Comparison of ENCODE assay signal across 23 cellular contexts in the genomic region with DNA sequence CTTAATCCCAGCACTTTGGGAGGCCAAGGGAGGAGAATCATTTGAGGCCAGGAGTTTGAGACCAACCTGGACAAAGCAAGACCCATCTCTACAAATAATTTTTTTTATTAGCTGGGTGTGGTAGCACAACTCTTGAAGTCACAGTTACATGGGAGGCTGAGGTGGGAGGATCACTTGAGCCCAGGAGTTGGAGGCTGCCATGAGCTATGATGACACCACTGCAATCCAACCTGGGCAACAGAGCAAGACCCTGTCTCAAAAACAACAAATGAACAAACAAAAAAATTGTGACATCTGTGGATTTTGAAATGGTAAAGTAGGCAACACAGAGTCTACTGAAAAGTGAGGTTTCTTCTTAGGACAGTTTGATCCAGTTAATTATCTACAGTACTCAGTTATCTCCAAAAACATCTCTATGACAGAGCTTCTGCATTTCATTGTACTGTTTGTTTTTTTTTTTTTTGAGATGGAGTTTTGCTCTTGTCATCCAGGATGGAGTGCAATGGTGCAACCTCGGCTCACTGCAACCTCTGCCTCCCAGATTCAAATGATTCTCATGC. TPM values are rescaled to one million over a fixed set of nuclear protein-coding genes. Genes with fewer than 3 reads are reported as not detected.
A peak's percentile ranks its signal among the peaks of the same experiment; 100 is the strongest.
DNase-seq lines count a peak whose midpoint lies in the region; ATAC-seq and TF ChIP-seq lines count a peak whose summit lies in the region.
"Had no signal": no experiment of that assay in that cellular context is flagged by ENCODE, and none has a peak within 500 bp of the region (broad histone marks: within the 10 kb centered on the region; RNA-seq: fewer than 3 reads in every experiment).

No MANE protein-coding gene starts in this region.

- no peak overlapping the region for H3K4me3 Mint-ChIP-seq in CD14-positive monocyte
- no peak overlapping the region for H3K4me3 Mint-ChIP-seq in activated naive CD8-positive, alpha-beta T cell treated with anti-CD3 and anti-CD28 coated beads, Interleukin-2, amount 50 U/mL, for 24 hours
- no peak overlapping the region for H3K4me3 Mint-ChIP-seq in naive thymus-derived CD8-positive, alpha-beta T cell
- H3K4me3 Mint-ChIP-seq: nephron had no signal

- H3K27ac Mint-ChIP-seq in CD14-positive monocyte, result peak overlapping the region; percentile 95 to 98 (median 97)
- peak overlapping the region; percentile 86 for H3K27ac Mint-ChIP-seq in activated naive CD8-positive, alpha-beta T cell treated with anti-CD3 and anti-CD28 coated beads, Interleukin-2, amount 50 U/mL, for 24 hours
- peak overlapping the region in 7 of 10 donors; percentile 25 to 97 (median 84) for H3K27ac Mint-ChIP-seq in naive thymus-derived CD8-positive, alpha-beta T cell
- H3K27ac Mint-ChIP-seq: nephron had no signal

- H3K9me3 Mint-ChIP-seq in CD14-positive monocyte, result no peaks in the 10 kb centered on the region
- no peaks in the 10 kb centered on the region for H3K9me3 Mint-ChIP-seq in activated naive CD8-positive, alpha-beta T cell treated with anti-CD3 and anti-CD28 coated beads, Interleukin-2, amount 50 U/mL, for 24 hours
- no peaks in the 10 kb centered on the region for H3K9me3 Mint-ChIP-seq in naive thymus-derived CD8-positive, alpha-beta T cell
- H3K9me3 Mint-ChIP-seq: nephron had no signal

- ATAC-seq in activated naive CD8-positive, alpha-beta T cell treated with anti-CD3 and anti-CD28 coated beads, Interleukin-2, amount 50 U/mL, for 24 hours, result no peak
- no peak for ATAC-seq in naive thymus-derived CD8-positive, alpha-beta T cell
- no peak for ATAC-seq in omental fat pad (ENCODE audit: low FRiP score)
- no peak for ATAC-seq in HG03108 (IDR thresholded peaks at IDR 0.05; ENCODE audit: unreplicated experiment)

- intact Hi-C loops in CD14-positive monocyte (cut with micrococcal nuclease) (no loop called here), lower leg skin (cut with DNase I; ENCODE audit: low total_unique reads) (no loop called here)

- H3K4me1 Mint-ChIP-seq in CD14-positive monocyte, result peaks cover 40% of the 10 kb centered on the region
- H3K4me1 Mint-ChIP-seq in activated naive CD8-positive, alpha-beta T cell treated with anti-CD3 and anti-CD28 coated beads, Interleukin-2, amount 50 U/mL, for 24 hours, result peaks cover 28% of the 10 kb centered on the region
- peaks cover 10 to 37% (median 32%) of the 10 kb centered on the region in 4 donors for H3K4me1 Mint-ChIP-seq in naive thymus-derived CD8-positive, alpha-beta T cell
- H3K4me1 Mint-ChIP-seq: nephron had no signal

- TF ChIP-seq CTCF in 22Rv1 (IDR thresholded peaks at IDR 0.05) (no peak), CD14-positive monocyte (IDR thresholded peaks at IDR 0.05) (no peak), omental fat pad (IDR thresholded peaks at IDR 0.05) (no peak), lower leg skin (IDR thresholded peaks at IDR 0.05) (no peak)

- no peak overlapping the region for H3K4me3 ChIP-seq in lower leg skin (ENCODE audit: low read depth, poor library complexity, severe bottlenecking)
- H3K4me3 ChIP-seq: cardiac muscle cell, PC-9, thoracic aorta had no signal

- POLR2A ChIA-PET in naive thymus-derived CD8-positive, alpha-beta T cell (lab: Charles Lee), result interaction anchor here (1.2 kb wide), 1 partner anchor 18 kb away, joined by 3 read pairs; no protein-coding TSS in a partner anchor

- no peak for DNase-seq in CD14-positive monocyte (ENCODE audit: low spot score)
- DNase-seq in activated naive CD8-positive, alpha-beta T cell treated with anti-CD3 and anti-CD28 coated beads, Interleukin-2, amount 50 U/mL, for 24 hours, result no peak
- DNase-seq in naive thymus-derived CD8-positive, alpha-beta T cell, result no peak
- no peak for DNase-seq in omental fat pad (ENCODE audit: low spot score)
- DNase-seq in lower leg skin (ENCODE audit: low spot score in 2 of 2), result no peak
- no peak for DNase-seq in NK-92 treated with Interleukin-12 subunit alpha and Interleukin-12 subunit beta, amount 100 ng/mL, for 24 hours (lab: John Stamatoyannopoulos, UW)
- DNase-seq: activated CD8-positive, alpha-beta memory T cell treated with anti-CD3 and anti-CD28 coated beads, Interleukin-2, amount 50 U/mL, for 48 hours; activated gamma-delta T cell; anterior cingulate cortex; COR-L47; DMS79 treated with DMSO at 0.1 percent for 48 hours; glutamatergic neuron; kidney glomerular epithelial cell; mesendoderm; NCI-H1105; NCI-H2081; PC-9; SHP77 had no signal

- TF ChIP-seq POLR2A in lower leg skin (IDR thresholded peaks at IDR 0.05), result no peak

- H3K36me3 Mint-ChIP-seq in CD14-positive monocyte, result peaks cover 52 to 69% of the 10 kb centered on the region in 2 donors
- H3K36me3 Mint-ChIP-seq in activated naive CD8-positive, alpha-beta T cell treated with anti-CD3 and anti-CD28 coated beads, Interleukin-2, amount 50 U/mL, for 24 hours (ENCODE audit: low read depth), result peaks cover 51% of the 10 kb centered on the region
- H3K36me3 Mint-ChIP-seq in naive thymus-derived CD8-positive, alpha-beta T cell, result peaks cover 7 to 74% (median 19%) of the 10 kb centered on the region in 3 donors

- no peaks in the 10 kb centered on the region for H3K27me3 Mint-ChIP-seq in CD14-positive monocyte (ENCODE audit: low read depth in 3 of 3)
- no peaks in the 10 kb centered on the region for H3K27me3 Mint-ChIP-seq in activated naive CD8-positive, alpha-beta T cell treated with anti-CD3 and anti-CD28 coated beads, Interleukin-2, amount 50 U/mL, for 24 hours
- H3K27me3 Mint-ChIP-seq in naive thymus-derived CD8-positive, alpha-beta T cell, result no peaks in the 10 kb centered on the region

- peak overlapping the region; percentile 14; the same call in 1 of the 2 replicates for H3K27ac ChIP-seq in 22Rv1
- H3K27ac ChIP-seq: cardiac muscle cell, PC-9 had no signal

- 96 to 100% methylated on average over 1 of the region's 1 CpG for WGBS in lower leg skin, 2 donors

RNA-seq across cellular contexts. Expression of a gene that starts 3.3 kb away (rescaled TPM):
- polyA plus RNA-seq in CD14-positive monocyte, result not detected
- not detected for total RNA-seq in naive thymus-derived CD8-positive, alpha-beta T cell
- under 1 TPM; 0.21 to 0.36 (median 0.30) TPM for polyA plus RNA-seq in naive thymus-derived CD8-positive, alpha-beta T cell
- total RNA-seq in omental fat pad, result under 1 TPM in 2 of 4 donors, not detected in 2; 0.28 to 0.36 TPM
- total RNA-seq in lower leg skin, result not detected
- total RNA-seq: thoracic aorta had no signal
- polyA plus RNA-seq: cardiac muscle cell had no signal

RNA-seq across cellular contexts. Expression of a gene that starts 18.8 kb away (rescaled TPM):
- 10 to 100 TPM; 32.7 to 33.5 TPM for polyA plus RNA-seq in CD14-positive monocyte
- 10 to 100 TPM; 12.6 to 14.0 TPM for total RNA-seq in naive thymus-derived CD8-positive, alpha-beta T cell
- polyA plus RNA-seq in naive thymus-derived CD8-positive, alpha-beta T cell, result 10 to 100 TPM; 14.1 to 23.9 (median 20.8) TPM
- total RNA-seq in omental fat pad, result 10 to 100 TPM; 34.7 to 42.6 (median 39.2) TPM
- total RNA-seq in lower leg skin, result 10 to 100 TPM; 32.3 to 50.0 (median 36.4) TPM

RNA-seq across cellular contexts. Expression of a gene that starts 19.0 kb away (rescaled TPM):
- 1 to 10 TPM; 3.8 to 5.1 TPM for polyA plus RNA-seq in CD14-positive monocyte
- 10 to 100 TPM; 20.0 to 22.8 TPM for total RNA-seq in naive thymus-derived CD8-positive, alpha-beta T cell
- polyA plus RNA-seq in naive thymus-derived CD8-positive, alpha-beta T cell, result 10 to 100 TPM in 2 of 3 donors, 1 to 10 TPM in 1; 9.8 to 14.2 (median 10.0) TPM
- total RNA-seq in omental fat pad (10 to 100 TPM in 1 of 4 donors, 1 to 10 TPM in 3; 7.4 to 15.1 (median 8.4) TPM), lower leg skin (10 to 100 TPM; 14.9 to 23.2 (median 21.6) TPM)

RNA-seq across cellular contexts. Expression of a gene that starts 31.1 kb away (rescaled TPM):
- polyA plus RNA-seq in CD14-positive monocyte, result 10 to 100 TPM; 47.4 to 47.9 TPM
- total RNA-seq in naive thymus-derived CD8-positive, alpha-beta T cell, result 10 to 100 TPM; 77.2 to 84.8 TPM
- polyA plus RNA-seq in naive thymus-derived CD8-positive, alpha-beta T cell, result 10 to 100 TPM; 94.1 to 95.3 (median 94.5) TPM
- total RNA-seq in omental fat pad, result 100 to 1,000 TPM; 103 to 193 (median 115) TPM
- 100 to 1,000 TPM; 118 to 287 (median 217) TPM for total RNA-seq in lower leg skin

RNA-seq across cellular contexts. Expression of a gene that starts 57.4 kb away (rescaled TPM):
- not detected for polyA plus RNA-seq in CD14-positive monocyte
- total RNA-seq in naive thymus-derived CD8-positive, alpha-beta T cell, result under 1 TPM in 1 of 2 experiments, not detected in 1; 0.81 TPM
- polyA plus RNA-seq in naive thymus-derived CD8-positive, alpha-beta T cell, result not detected
- total RNA-seq in omental fat pad, result under 1 TPM in 1 of 4 donors, not detected in 3; 0.24 TPM
- under 1 TPM in 1 of 4 donors, not detected in 3; 0.19 TPM for total RNA-seq in lower leg skin
- total RNA-seq: PC-9 had no signal
- polyA plus RNA-seq: cardiac muscle cell had no signal
